Comparison of ENCODE assay signal across 1 cellular context in the genomic region with DNA sequence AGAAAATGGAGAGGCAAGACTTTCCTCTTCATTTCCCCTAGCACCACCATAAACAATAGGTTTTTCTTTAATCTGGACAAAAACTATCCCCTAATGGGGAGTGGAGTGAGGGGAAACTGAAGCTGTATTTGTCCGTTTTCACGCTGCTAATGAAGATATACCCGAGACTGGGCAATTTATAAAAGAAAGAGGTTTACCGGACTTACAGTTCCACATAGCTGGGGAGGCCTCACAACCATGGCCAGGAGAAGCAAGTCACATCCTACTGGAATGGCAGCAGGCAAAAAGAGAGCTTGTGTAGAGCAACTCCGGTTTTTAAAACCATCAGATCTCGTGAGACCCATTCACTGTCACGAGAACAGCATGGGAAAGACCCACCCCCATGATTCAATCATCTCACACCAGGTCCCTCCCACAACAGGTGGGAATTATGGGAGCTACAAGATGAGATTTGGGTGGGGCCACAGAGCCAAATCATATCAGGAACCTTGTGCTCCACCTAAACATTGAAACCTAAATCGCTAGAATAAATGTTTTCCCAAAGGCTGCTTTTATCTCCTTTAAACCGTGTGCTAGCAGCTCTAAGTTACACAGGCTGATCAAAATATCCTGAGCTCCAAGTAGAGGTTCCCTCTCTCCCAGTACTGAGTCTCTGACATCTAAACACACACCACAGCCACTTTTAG.
TF ChIP-seq lines count a peak whose summit lies in the region.

No MANE protein-coding gene starts in this region.

TF ChIP-seq in K562, 482 proteins besides CTCF, POLR2A, EP300 and RAD21 (continued from another document and continues in another):
- TF ChIP-seq, protein P1, sequence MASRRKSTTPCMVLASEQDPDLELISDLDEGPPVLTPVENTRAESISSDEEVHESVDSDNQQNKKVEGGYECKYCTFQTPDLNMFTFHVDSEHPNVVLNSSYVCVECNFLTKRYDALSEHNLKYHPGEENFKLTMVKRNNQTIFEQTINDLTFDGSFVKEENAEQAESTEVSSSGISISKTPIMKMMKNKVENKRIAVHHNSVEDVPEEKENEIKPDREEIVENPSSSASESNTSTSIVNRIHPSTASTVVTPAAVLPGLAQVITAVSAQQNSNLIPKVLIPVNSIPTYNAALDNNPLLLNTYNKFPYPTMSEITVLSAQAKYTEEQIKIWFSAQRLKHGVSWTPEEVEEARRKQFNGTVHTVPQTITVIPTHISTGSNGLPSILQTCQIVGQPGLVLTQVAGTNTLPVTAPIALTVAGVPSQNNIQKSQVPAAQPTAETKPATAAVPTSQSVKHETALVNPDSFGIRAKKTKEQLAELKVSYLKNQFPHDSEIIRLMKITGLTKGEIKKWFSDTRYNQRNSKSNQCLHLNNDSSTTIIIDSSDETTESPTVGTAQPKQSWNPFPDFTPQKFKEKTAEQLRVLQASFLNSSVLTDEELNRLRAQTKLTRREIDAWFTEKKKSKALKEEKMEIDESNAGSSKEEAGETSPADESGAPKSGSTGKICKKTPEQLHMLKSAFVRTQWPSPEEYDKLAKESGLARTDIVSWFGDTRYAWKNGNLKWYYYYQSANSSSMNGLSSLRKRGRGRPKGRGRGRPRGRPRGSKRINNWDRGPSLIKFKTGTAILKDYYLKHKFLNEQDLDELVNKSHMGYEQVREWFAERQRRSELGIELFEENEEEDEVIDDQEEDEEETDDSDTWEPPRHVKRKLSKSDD (conservative IDR thresholded peaks at IDR 0.05; ENCODE audit: low read length): peak; percentile 90
- TF ChIP-seq BDP1 (IDR thresholded peaks at IDR 0.05; ENCODE audit: insufficient read depth, insufficient read length) (no peak), ZSCAN32 (CRISPR knock-in tag; IDR thresholded peaks at IDR 0.05) (no peak), ZC3H4 (CRISPR knock-in tag; IDR thresholded peaks at IDR 0.05; ENCODE audit: borderline replicate concordance) (no peak), IRF2 (CRISPR knock-in tag; IDR thresholded peaks at IDR 0.05) (no peak), MEIS2 (IDR thresholded peaks at IDR 0.05; ENCODE audit: partially characterized antibody) (peak; percentile 49), NONO (IDR thresholded peaks at IDR 0.05; ENCODE audit: low read depth in 2 of 2, low read length in 1 of 2) (peak in 1 of 2 experiments; percentile 93; a peak in 2 of 4 replicates), MBD2 (IDR thresholded peaks at IDR 0.05; ENCODE audit: borderline replicate concordance, low read depth) (peak; percentile 79), CHD2 (IDR thresholded peaks at IDR 0.05; ENCODE audit: low read depth, low read length) (peak; percentile 97), STAT5B (CRISPR knock-in tag; IDR thresholded peaks at IDR 0.05) (no peak), NCOA6 (IDR thresholded peaks at IDR 0.05) (no peak), TEAD4 (IDR thresholded peaks at IDR 0.05; ENCODE audit: low read length) (peak; percentile 46; the same call in 1 of the 2 replicates), TEAD4 (CRISPR knock-in tag; IDR thresholded peaks at IDR 0.05; ENCODE audit: borderline replicate concordance) (no peak), WHSC1 (IDR thresholded peaks at IDR 0.05; ENCODE audit: low read length) (no peak), SAFB2 (IDR thresholded peaks at IDR 0.05; ENCODE audit: borderline replicate concordance, low read depth, low read length, severe bottlenecking) (no peak), COPS2 (conservative IDR thresholded peaks at IDR 0.05) (no peak), ATF1 (CRISPR knock-in tag; IDR thresholded peaks at IDR 0.05) (no peak), ATF1 (tag; IDR thresholded peaks at IDR 0.05) (peak; percentile 30; the same call in 1 of the 2 replicates), DNMT1 (IDR thresholded peaks at IDR 0.05) (no peak), GTF2E2 (tag; IDR thresholded peaks at IDR 0.05) (peak; percentile 88), FOSL1 (tag; conservative IDR thresholded peaks at IDR 0.05) (peak; percentile 48; the same call in 1 of the 2 replicates), POLR2B (IDR thresholded peaks at IDR 0.05; ENCODE audit: low read depth, partially characterized antibody) (peak; percentile 99), GTF2A2 (tag; IDR thresholded peaks at IDR 0.05) (peak; percentile 60; the same call in 1 of the 2 replicates), TARDBP (IDR thresholded peaks at IDR 0.05) (no peak), NRF1 (conservative IDR thresholded peaks at IDR 0.05 in 1 of 2, IDR thresholded peaks at IDR 0.05 in 1 of 2) (peak; percentile 35 to 37; a peak in 2 of 4 replicates), CHCHD3 (CRISPR knock-in tag; IDR thresholded peaks at IDR 0.05) (no peak), RBBP5 (IDR thresholded peaks at IDR 0.05; ENCODE audit: borderline replicate concordance, insufficient read depth, low read length, poor library complexity, severe bottlenecking) (no peak), ILK (tag; IDR thresholded peaks at IDR 0.05; ENCODE audit: borderline replicate concordance, low read depth) (no peak), POLR2H (tag; IDR thresholded peaks at IDR 0.05; ENCODE audit: low read depth) (peak; percentile 98), FOXK2 (conservative IDR thresholded peaks at IDR 0.05 in 1 of 2, IDR thresholded peaks at IDR 0.05 in 1 of 2; ENCODE audit: low read depth in 2 of 2) (peak in 1 of 2 experiments; percentile 55; a peak in 1 of 4 replicates), MAFF (IDR thresholded peaks at IDR 0.05; ENCODE audit: low read length) (peak; percentile 70; the same call in 1 of the 2 replicates)
- TF ChIP-seq, protein P2, sequence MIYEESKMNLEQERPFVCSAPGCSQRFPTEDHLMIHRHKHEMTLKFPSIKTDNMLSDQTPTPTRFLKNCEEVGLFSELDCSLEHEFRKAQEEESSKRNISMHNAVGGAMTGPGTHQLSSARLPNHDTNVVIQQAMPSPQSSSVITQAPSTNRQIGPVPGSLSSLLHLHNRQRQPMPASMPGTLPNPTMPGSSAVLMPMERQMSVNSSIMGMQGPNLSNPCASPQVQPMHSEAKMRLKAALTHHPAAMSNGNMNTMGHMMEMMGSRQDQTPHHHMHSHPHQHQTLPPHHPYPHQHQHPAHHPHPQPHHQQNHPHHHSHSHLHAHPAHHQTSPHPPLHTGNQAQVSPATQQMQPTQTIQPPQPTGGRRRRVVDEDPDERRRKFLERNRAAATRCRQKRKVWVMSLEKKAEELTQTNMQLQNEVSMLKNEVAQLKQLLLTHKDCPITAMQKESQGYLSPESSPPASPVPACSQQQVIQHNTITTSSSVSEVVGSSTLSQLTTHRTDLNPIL (CRISPR knock-in tag; IDR thresholded peaks at IDR 0.05): 0 out of 2 replicates have a peak, but pooled peaks have one; percentile 23
- TF ChIP-seq, protein P3, sequence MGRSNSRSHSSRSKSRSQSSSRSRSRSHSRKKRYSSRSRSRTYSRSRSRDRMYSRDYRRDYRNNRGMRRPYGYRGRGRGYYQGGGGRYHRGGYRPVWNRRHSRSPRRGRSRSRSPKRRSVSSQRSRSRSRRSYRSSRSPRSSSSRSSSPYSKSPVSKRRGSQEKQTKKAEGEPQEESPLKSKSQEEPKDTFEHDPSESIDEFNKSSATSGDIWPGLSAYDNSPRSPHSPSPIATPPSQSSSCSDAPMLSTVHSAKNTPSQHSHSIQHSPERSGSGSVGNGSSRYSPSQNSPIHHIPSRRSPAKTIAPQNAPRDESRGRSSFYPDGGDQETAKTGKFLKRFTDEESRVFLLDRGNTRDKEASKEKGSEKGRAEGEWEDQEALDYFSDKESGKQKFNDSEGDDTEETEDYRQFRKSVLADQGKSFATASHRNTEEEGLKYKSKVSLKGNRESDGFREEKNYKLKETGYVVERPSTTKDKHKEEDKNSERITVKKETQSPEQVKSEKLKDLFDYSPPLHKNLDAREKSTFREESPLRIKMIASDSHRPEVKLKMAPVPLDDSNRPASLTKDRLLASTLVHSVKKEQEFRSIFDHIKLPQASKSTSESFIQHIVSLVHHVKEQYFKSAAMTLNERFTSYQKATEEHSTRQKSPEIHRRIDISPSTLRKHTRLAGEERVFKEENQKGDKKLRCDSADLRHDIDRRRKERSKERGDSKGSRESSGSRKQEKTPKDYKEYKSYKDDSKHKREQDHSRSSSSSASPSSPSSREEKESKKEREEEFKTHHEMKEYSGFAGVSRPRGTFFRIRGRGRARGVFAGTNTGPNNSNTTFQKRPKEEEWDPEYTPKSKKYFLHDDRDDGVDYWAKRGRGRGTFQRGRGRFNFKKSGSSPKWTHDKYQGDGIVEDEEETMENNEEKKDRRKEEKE (IDR thresholded peaks at IDR 0.05; ENCODE audit: borderline replicate concordance in 1 of 2, control insufficient read depth in 1 of 2, low read depth in 2 of 2, low read length in 1 of 2): peak in 1 of 2 experiments; percentile 79; a peak in 1 of 4 replicates
- TF ChIP-seq, protein P4, sequence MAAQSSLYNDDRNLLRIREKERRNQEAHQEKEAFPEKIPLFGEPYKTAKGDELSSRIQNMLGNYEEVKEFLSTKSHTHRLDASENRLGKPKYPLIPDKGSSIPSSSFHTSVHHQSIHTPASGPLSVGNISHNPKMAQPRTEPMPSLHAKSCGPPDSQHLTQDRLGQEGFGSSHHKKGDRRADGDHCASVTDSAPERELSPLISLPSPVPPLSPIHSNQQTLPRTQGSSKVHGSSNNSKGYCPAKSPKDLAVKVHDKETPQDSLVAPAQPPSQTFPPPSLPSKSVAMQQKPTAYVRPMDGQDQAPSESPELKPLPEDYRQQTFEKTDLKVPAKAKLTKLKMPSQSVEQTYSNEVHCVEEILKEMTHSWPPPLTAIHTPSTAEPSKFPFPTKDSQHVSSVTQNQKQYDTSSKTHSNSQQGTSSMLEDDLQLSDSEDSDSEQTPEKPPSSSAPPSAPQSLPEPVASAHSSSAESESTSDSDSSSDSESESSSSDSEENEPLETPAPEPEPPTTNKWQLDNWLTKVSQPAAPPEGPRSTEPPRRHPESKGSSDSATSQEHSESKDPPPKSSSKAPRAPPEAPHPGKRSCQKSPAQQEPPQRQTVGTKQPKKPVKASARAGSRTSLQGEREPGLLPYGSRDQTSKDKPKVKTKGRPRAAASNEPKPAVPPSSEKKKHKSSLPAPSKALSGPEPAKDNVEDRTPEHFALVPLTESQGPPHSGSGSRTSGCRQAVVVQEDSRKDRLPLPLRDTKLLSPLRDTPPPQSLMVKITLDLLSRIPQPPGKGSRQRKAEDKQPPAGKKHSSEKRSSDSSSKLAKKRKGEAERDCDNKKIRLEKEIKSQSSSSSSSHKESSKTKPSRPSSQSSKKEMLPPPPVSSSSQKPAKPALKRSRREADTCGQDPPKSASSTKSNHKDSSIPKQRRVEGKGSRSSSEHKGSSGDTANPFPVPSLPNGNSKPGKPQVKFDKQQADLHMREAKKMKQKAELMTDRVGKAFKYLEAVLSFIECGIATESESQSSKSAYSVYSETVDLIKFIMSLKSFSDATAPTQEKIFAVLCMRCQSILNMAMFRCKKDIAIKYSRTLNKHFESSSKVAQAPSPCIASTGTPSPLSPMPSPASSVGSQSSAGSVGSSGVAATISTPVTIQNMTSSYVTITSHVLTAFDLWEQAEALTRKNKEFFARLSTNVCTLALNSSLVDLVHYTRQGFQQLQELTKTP (IDR thresholded peaks at IDR 0.05; ENCODE audit: low read depth in 1 of 2, partially characterized antibody in 2 of 2): peak in 1 of 2 experiments; percentile 80
- TF ChIP-seq, protein P5, sequence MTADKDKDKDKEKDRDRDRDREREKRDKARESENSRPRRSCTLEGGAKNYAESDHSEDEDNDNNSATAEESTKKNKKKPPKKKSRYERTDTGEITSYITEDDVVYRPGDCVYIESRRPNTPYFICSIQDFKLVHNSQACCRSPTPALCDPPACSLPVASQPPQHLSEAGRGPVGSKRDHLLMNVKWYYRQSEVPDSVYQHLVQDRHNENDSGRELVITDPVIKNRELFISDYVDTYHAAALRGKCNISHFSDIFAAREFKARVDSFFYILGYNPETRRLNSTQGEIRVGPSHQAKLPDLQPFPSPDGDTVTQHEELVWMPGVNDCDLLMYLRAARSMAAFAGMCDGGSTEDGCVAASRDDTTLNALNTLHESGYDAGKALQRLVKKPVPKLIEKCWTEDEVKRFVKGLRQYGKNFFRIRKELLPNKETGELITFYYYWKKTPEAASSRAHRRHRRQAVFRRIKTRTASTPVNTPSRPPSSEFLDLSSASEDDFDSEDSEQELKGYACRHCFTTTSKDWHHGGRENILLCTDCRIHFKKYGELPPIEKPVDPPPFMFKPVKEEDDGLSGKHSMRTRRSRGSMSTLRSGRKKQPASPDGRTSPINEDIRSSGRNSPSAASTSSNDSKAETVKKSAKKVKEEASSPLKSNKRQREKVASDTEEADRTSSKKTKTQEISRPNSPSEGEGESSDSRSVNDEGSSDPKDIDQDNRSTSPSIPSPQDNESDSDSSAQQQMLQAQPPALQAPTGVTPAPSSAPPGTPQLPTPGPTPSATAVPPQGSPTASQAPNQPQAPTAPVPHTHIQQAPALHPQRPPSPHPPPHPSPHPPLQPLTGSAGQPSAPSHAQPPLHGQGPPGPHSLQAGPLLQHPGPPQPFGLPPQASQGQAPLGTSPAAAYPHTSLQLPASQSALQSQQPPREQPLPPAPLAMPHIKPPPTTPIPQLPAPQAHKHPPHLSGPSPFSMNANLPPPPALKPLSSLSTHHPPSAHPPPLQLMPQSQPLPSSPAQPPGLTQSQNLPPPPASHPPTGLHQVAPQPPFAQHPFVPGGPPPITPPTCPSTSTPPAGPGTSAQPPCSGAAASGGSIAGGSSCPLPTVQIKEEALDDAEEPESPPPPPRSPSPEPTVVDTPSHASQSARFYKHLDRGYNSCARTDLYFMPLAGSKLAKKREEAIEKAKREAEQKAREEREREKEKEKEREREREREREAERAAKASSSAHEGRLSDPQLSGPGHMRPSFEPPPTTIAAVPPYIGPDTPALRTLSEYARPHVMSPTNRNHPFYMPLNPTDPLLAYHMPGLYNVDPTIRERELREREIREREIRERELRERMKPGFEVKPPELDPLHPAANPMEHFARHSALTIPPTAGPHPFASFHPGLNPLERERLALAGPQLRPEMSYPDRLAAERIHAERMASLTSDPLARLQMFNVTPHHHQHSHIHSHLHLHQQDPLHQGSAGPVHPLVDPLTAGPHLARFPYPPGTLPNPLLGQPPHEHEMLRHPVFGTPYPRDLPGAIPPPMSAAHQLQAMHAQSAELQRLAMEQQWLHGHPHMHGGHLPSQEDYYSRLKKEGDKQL (CRISPR knock-in tag; IDR thresholded peaks at IDR 0.05; ENCODE audit: borderline replicate concordance): no peak
- TF ChIP-seq, protein P6, sequence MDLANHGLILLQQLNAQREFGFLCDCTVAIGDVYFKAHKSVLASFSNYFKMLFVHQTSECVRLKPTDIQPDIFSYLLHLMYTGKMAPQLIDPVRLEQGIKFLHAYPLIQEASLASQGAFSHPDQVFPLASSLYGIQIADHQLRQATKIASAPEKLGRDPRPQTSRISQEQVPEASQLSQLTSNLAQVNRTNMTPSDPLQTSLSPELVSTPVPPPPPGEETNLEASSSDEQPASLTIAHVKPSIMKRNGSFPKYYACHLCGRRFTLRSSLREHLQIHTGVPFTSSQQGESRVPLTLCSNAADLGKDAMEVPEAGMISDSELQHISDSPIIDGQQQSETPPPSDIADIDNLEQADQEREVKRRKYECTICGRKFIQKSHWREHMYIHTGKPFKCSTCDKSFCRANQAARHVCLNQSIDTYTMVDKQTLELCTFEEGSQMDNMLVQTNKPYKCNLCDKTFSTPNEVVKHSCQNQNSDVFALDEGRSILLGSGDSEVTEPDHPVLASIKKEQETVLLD (IDR thresholded peaks at IDR 0.05): no peak
- TF ChIP-seq, protein P7, sequence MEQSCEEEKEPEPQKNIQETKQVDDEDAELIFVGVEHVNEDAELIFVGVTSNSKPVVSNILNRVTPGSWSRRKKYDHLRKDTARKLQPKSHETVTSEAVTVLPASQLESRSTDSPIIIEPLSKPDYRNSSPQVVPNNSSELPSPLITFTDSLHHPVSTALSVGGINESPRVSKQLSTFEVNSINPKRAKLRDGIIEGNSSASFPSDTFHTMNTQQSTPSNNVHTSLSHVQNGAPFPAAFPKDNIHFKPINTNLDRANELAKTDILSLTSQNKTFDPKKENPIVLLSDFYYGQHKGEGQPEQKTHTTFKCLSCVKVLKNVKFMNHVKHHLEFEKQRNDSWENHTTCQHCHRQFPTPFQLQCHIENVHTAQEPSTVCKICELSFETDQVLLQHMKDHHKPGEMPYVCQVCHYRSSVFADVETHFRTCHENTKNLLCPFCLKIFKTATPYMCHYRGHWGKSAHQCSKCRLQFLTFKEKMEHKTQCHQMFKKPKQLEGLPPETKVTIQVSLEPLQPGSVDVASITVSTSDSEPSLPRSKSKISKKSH (CRISPR knock-in tag; IDR thresholded peaks at IDR 0.05): no peak
